18 cellular contexts compared by ENCODE assay signal in the genomic region with DNA sequence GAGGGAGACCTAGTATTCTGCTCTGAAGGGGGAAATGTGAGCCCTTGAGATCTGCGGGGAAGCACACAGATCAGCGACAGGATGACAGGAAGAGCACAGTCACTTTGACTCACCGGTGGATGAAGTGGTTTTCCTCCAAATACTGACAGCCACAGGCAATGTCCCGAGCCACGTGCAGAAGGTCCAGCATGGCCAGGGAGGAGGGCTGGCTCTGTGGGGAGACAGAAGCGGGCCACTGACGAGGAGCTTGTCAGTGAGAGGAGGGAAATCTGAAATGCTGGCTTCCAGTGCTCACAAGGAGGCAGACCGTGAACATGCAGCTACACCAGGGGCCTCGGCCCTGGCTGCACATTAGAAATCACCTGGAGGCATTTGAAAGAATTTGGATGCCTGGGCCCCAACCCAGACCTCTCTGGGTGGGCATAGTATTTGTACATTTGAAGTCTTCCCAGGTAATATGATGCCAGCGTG.
DNase-seq lines count a peak whose midpoint lies in the region; ATAC-seq and TF ChIP-seq lines count a peak whose summit lies in the region.
"Had no signal": no experiment of that assay in that cellular context is flagged by ENCODE, and none has a peak within 500 bp of the region (broad histone marks: within the 10 kb centered on the region; RNA-seq: fewer than 3 reads in every experiment).

No MANE protein-coding gene starts in this region.

- H4K8ac ChIP-seq in IMR-90 (ENCODE audit: low read depth in 2 of 2, low read length in 2 of 2) = no peak overlapping the region

- H2AFZ ChIP-seq in IMR-90 (replicated peaks; ENCODE audit: low read length, poor library complexity) = peak overlapping the region; percentile 47

- H4K20me1 ChIP-seq in IMR-90 (ENCODE audit: insufficient read depth, low read length) = no peaks in the 10 kb centered on the region

- no peak overlapping the region for H3K4ac ChIP-seq in IMR-90 (ENCODE audit: low read depth, low read length)

- H2BK15ac ChIP-seq in IMR-90 (ENCODE audit: low read depth, low read length) = no peak overlapping the region

- no peak overlapping the region; the same call in 1 of the 2 replicates for H3K14ac ChIP-seq in IMR-90 (replicated peaks; ENCODE audit: low read depth, low read length)

- dilution Hi-C loops in IMR-90 (cut with HindIII; ENCODE audit: low sequenced_read_pairs, unreplicated experiment) = no loop called here

- H3K4me1 Mint-ChIP-seq in nephron progenitor cell = peaks cover 26% of the 10 kb centered on the region

- H3K36me3 Mint-ChIP-seq in nephron progenitor cell (ENCODE audit: low read depth) = no peaks in the 10 kb centered on the region
- H3K36me3 Mint-ChIP-seq: WTC11 had no signal

- ATAC-seq in IMR-90 (ENCODE audit: low read depth) (peak; percentile 48), GM18520 (IDR thresholded peaks at IDR 0.05; ENCODE audit: unreplicated experiment) (no peak), HG02852 (IDR thresholded peaks at IDR 0.05; ENCODE audit: unreplicated experiment) (no peak), GM21825 (IDR thresholded peaks at IDR 0.05; ENCODE audit: unreplicated experiment) (no peak)
- ATAC-seq: K562, pancreas, WTC11 had no signal

- H3K79me1 ChIP-seq in IMR-90 (ENCODE audit: low read depth in 1 of 2, low read length in 2 of 2) = no peaks in the 10 kb centered on the region

- H2AK5ac ChIP-seq in IMR-90 (ENCODE audit: low read depth, low read length) = no peak overlapping the region

- 0 out of 2 replicates have a peak overlapping the region, but pooled peaks have one; percentile 37 for H3K23ac ChIP-seq in IMR-90 (ENCODE audit: low read depth, low read length)

- H3K27ac ChIP-seq in IMR-90 (ENCODE audit: insufficient read depth, low read length) = no peak overlapping the region
- H3K27ac ChIP-seq: HL-60, pancreas had no signal

- peak; percentile 64 for DNase-seq in Daoy (ENCODE audit: low read depth)
- DNase-seq in IMR-90 = peak; percentile 43
- peak; percentile 17 for DNase-seq in astrocyte of the hippocampus (ENCODE audit: low read depth, low spot score)
- DNase-seq in nephron progenitor cell = no peak
- no peak for DNase-seq in activated CD4-positive, CD25-positive, alpha-beta regulatory T cell (lab: John Stamatoyannopoulos, UW)
- DNase-seq: activated effector memory CD4-positive, alpha-beta T cell treated with anti-CD3 and anti-CD28 coated beads, Interleukin-2, amount 50 U/mL, for 16 hours; amniotic stem cell; NCI-H1092 treated with DMSO at 0.1 percent for 48 hours; NCI-H2227 treated with DMSO at 0.1 percent for 48 hours; pancreas; stimulated activated CD4-positive, alpha-beta T cell treated with anti-CD3 and anti-CD28 coated beads, Interleukin-4, amount 100 ng/mL, for 24 hours had no signal

- H3K4me3 ChIP-seq in IMR-90 (ENCODE audit: insufficient read depth, low read depth, low read length) = no peak overlapping the region
- H3K4me3 ChIP-seq: K562, pancreas had no signal

- H3K4me3 Mint-ChIP-seq in nephron progenitor cell = peak overlapping the region; percentile 26
- H3K4me3 Mint-ChIP-seq: T-helper 1 cell treated with Interleukin-12 subunit alpha and Interleukin-12 subunit beta and Interleukin-4 antibody, amounts not matched to agents 30 μg/mL and 1 μg/mL, for 36 hours; WTC11 had no signal

- H4K91ac ChIP-seq in IMR-90 (ENCODE audit: insufficient read depth, low read depth, low read length) = no peak overlapping the region

- no peak overlapping the region for H3K18ac ChIP-seq in IMR-90 (ENCODE audit: low read depth, low read length)

- no peaks in the 10 kb centered on the region for H3K9me3 ChIP-seq in IMR-90 (ENCODE audit: control insufficient read depth, insufficient read depth, low read length)
- H3K9me3 ChIP-seq: pancreas had no signal

- H3K27ac Mint-ChIP-seq in nephron progenitor cell = no peak overlapping the region
- H3K27ac Mint-ChIP-seq: T-helper 1 cell treated with Interleukin-12 subunit alpha and Interleukin-12 subunit beta and Interleukin-4 antibody, amounts not matched to agents 30 μg/mL and 1 μg/mL, for 36 hours; WTC11 had no signal

- H3K9me1 ChIP-seq in IMR-90 (ENCODE audit: insufficient read depth, low read length) = peaks cover 3% of the 10 kb centered on the region; the same call in 1 of the 2 replicates

- H2BK5ac ChIP-seq in IMR-90 (ENCODE audit: low read depth, low read length, poor library complexity, severe bottlenecking) = no peak overlapping the region

- H3K9ac ChIP-seq in IMR-90 (ENCODE audit: low read depth, low read length) = no peak overlapping the region

- no peak overlapping the region for H3K56ac ChIP-seq in IMR-90 (ENCODE audit: extremely low read depth, insufficient read depth, low read length)

- no peak overlapping the region for H2BK120ac ChIP-seq in IMR-90 (ENCODE audit: low read depth, low read length)

- CTCF ChIA-PET in IMR-90 (lab: Yijun Ruan, JAX) = interaction anchor here (0.6 kb wide), 1 partner anchor 1152 kb away, joined by 3 read pairs; no protein-coding TSS in a partner anchor

- H4K5ac ChIP-seq in IMR-90 (ENCODE audit: low read depth, low read length) = no peak overlapping the region

- TF ChIP-seq CTCF in IMR-90 (conservative IDR thresholded peaks at IDR 0.05; ENCODE audit: low read depth, low read length) = no peak
- no peak for TF ChIP-seq CTCF in nephron progenitor cell (IDR thresholded peaks at IDR 0.05)

- intact Hi-C loops in IMR-90 (cut with micrococcal nuclease) = no loop called here

- TF ChIP-seq POLR2A in IMR-90 (IDR thresholded peaks at IDR 0.05; ENCODE audit: low read depth, low read length) = no peak

- H2AK9ac ChIP-seq in IMR-90 (replicated peaks; ENCODE audit: low read depth, low read length, poor library complexity) = peak overlapping the region; percentile 92

- peaks cover 12% of the 10 kb centered on the region for H3K27me3 Mint-ChIP-seq in nephron progenitor cell (ENCODE audit: low read depth, poor library complexity)

- H3K4me1 ChIP-seq in IMR-90 (ENCODE audit: control insufficient read depth, insufficient read depth, low read length) = peaks cover 2% of the 10 kb centered on the region; the same call in 1 of the 2 replicates
- H3K4me1 ChIP-seq: pancreas had no signal

- no peaks in the 10 kb centered on the region for H3K9me3 Mint-ChIP-seq in nephron progenitor cell
- H3K9me3 Mint-ChIP-seq: T-helper 1 cell treated with Interleukin-12 subunit alpha and Interleukin-12 subunit beta and Interleukin-4 antibody, amounts not matched to agents 30 μg/mL and 1 μg/mL, for 36 hours; WTC11 had no signal

- H3K36me3 ChIP-seq in IMR-90 (ENCODE audit: control insufficient read depth, insufficient read depth, low read length) = no peaks in the 10 kb centered on the region
- H3K36me3 ChIP-seq: pancreas had no signal

- peak overlapping the region; percentile 20; the same call in 1 of the 2 replicates for H3K4me2 ChIP-seq in IMR-90 (ENCODE audit: low read depth, low read length)

- no peak overlapping the region for H2BK20ac ChIP-seq in IMR-90 (ENCODE audit: low read depth, low read length)

- BruUV-seq in IMR-90 (replicated peaks; lab: Mats Ljungman, UMichigan) = no TSS peak

- TF ChIP-seq RAD21 in IMR-90 (IDR thresholded peaks at IDR 0.05; ENCODE audit: low read length) = no peak

- peaks cover 5% of the 10 kb centered on the region; the same call in 1 of the 2 replicates for H3K27me3 ChIP-seq in IMR-90 (ENCODE audit: control insufficient read depth, insufficient read depth, low read length)
- H3K27me3 ChIP-seq: pancreas had no signal

- in situ Hi-C loops in IMR-90 (cut with MboI; ENCODE audit: low sequenced_read_pairs) = no loop called here

- 64% methylated on average over 3 of the region's 10 CpGs; no CpG with 5 or more reads in 1 of the 2 experiments for WGBS in IMR-90 (ENCODE audit: extremely low coverage in 2 of 2, insufficient read length in 1 of 2), 2 experiments

- POLR2A ChIA-PET in IMR-90 (lab: Charles Lee; ENCODE audit: unreplicated experiment) = no interaction called here

TF ChIP-seq in IMR-90, 13 proteins besides CTCF, POLR2A, EP300 and RAD21:
- TF ChIP-seq CHD1 (IDR thresholded peaks at IDR 0.05; ENCODE audit: low read depth, low read length) = no peak
- TF ChIP-seq, protein P1, sequence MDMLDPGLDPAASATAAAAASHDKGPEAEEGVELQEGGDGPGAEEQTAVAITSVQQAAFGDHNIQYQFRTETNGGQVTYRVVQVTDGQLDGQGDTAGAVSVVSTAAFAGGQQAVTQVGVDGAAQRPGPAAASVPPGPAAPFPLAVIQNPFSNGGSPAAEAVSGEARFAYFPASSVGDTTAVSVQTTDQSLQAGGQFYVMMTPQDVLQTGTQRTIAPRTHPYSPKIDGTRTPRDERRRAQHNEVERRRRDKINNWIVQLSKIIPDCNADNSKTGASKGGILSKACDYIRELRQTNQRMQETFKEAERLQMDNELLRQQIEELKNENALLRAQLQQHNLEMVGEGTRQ (IDR thresholded peaks at IDR 0.05; ENCODE audit: low read depth, low read length) = no peak
- TF ChIP-seq NFE2L2 (IDR thresholded peaks at IDR 0.05; ENCODE audit: low read depth, low read length) = no peak
- no peak for TF ChIP-seq RCOR1 (IDR thresholded peaks at IDR 0.05; ENCODE audit: insufficient replicate concordance, low read length)
- TF ChIP-seq FOS (IDR thresholded peaks at IDR 0.05; ENCODE audit: low read depth, low read length) = no peak
- 0 out of 2 replicates have a peak, but pooled peaks have one; percentile 55 for TF ChIP-seq MXI1 (IDR thresholded peaks at IDR 0.05; ENCODE audit: borderline replicate concordance, low read depth, low read length)
- TF ChIP-seq BHLHE40 (IDR thresholded peaks at IDR 0.05; ENCODE audit: low read depth, low read length) = no peak

Comparison
In these comparisons a context has a peak if more than half of its experiments do, and no peak if none do; other contexts are left out.
1. DNase-seq: peak in Daoy (single experiment), IMR-90 (single experiment) and astrocyte of the hippocampus (single experiment); none in nephron progenitor cell (single experiment) and activated CD4-positive, CD25-positive, alpha-beta regulatory T cell (0 of 4).